ENCODE assay signal across 17 cellular contexts in genomic region chr13:102028846-102029245, GRCh38.
"Had no signal": no experiment of that assay in that cellular context is flagged by ENCODE, and none has a peak within 500 bp of the region (broad histone marks: within the 10 kb centered on the region; RNA-seq: fewer than 3 reads in every experiment).

No MANE protein-coding gene starts in this region.

- H3K27ac ChIP-seq: body of pancreas, epithelial cell of prostate, hepatocyte, left ventricle myocardium inferior, suprapubic skin, upper lobe of left lung had no signal

- DNase-seq: activated CD4-positive, alpha-beta T cell treated with anti-CD3 and anti-CD28 coated beads for 1 hour; activated CD4-positive, alpha-beta T cell treated with anti-CD3 and anti-CD28 coated beads, Interleukin-2, amount 50 U/mL, for 48 hours; activated CD8-positive, alpha-beta memory T cell treated with anti-CD3 and anti-CD28 coated beads, Interleukin-2, amount 10 ng/mL, durations not matched to agents 7 days and 5 days; activated effector memory CD4-positive, alpha-beta T cell treated with Interleukin-2 at 50 U/mL for 16 hours; activated T-cell treated with anti-CD3 and anti-CD28 coated beads, Interleukin-2, amount 50 U/mL, for 24 hours; body of pancreas; effector memory CD8-positive, alpha-beta T cell; kidney; left ventricle myocardium inferior; nephron progenitor cell; stimulated activated CD4-positive, alpha-beta T cell treated with anti-CD3 and anti-CD28 coated beads, Interleukin-4, amount 100 ng/mL, for 1 hour; stimulated activated CD8-positive, alpha-beta memory T cell treated with anti-CD3 and anti-CD28 coated beads, Interleukin-4, amount 100 ng/mL, for 48 hours; stimulated activated naive CD8-positive, alpha-beta T cell treated with anti-CD3 and anti-CD28 coated beads, Interleukin-15, Interleukin-2, amounts not matched to agents 100 U/mL and 50 U/mL, for 24 hours; upper lobe of left lung had no signal

- H3K4me3 ChIP-seq: body of pancreas, hepatocyte, left ventricle myocardium inferior, suprapubic skin, upper lobe of left lung had no signal

- H3K4me2 ChIP-seq: hepatocyte had no signal

- ATAC-seq: activated CD8-positive, alpha-beta memory T cell treated with anti-CD3 and anti-CD28 coated beads, Interleukin-2, amount 10 ng/mL, durations not matched to agents 7 days and 5 days; body of pancreas; effector memory CD8-positive, alpha-beta T cell; stimulated activated naive CD8-positive, alpha-beta T cell treated with anti-CD3 and anti-CD28 coated beads, Interleukin-15, Interleukin-2, amounts not matched to agents 100 U/mL and 50 U/mL, for 24 hours had no signal

- H3K9me3 ChIP-seq: body of pancreas, left ventricle myocardium inferior, suprapubic skin, upper lobe of left lung had no signal

- H3K27me3 ChIP-seq: body of pancreas, hepatocyte, suprapubic skin, upper lobe of left lung had no signal

- H3K4me1 ChIP-seq: body of pancreas, suprapubic skin, upper lobe of left lung had no signal

- H3K36me3 ChIP-seq: left ventricle myocardium inferior, suprapubic skin, upper lobe of left lung had no signal

- H3K79me2 ChIP-seq: hepatocyte had no signal

- H2AFZ ChIP-seq: hepatocyte had no signal
